In the genomic region with DNA sequence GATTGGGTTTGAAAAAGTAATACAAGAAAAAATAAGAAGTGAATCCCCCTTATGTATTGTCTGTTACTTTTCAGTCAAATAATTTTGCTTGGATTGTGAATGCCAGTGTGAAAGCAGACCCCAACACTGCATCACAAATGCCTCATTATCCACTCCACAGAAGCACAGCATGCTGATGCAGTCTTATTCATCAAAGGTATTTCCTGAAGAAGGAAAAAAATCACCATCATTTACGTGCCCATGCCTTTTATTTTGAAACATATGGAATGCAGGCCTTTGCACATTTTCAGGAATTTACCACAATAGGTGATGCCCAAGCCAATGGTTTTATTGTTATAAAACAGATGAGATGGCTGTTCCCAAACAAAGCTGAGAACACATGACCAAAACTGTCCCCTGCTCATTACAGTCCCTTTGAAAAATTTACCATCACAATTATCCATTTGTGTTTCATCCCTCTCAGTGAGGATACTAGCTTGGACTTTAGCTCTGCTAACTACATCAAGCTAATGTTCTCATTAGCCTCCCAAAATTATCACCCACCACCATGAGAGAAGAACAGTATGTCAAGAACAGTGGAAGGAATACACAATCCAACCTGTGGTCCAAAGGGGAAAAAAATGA, we compare ENCODE assay signal across 17 cellular contexts.
DNase-seq lines count a peak whose midpoint lies in the region; FAIRE-seq and TF ChIP-seq lines count a peak whose summit lies in the region.
"Had no signal": no experiment of that assay in that cellular context is flagged by ENCODE, and none has a peak within 500 bp of the region (broad histone marks: within the 10 kb centered on the region; RNA-seq: fewer than 3 reads in every experiment).

No MANE protein-coding gene starts in this region.

- H3K23ac ChIP-seq in H9 (ENCODE audit: insufficient read length, low read depth, low read length), result no peak overlapping the region
- no peak overlapping the region for H3K23ac ChIP-seq in H1 (ENCODE audit: insufficient read length)

- peak; percentile 31 for DNase-seq in H9
- no peak for DNase-seq in H1 (ENCODE audit: low read depth in 1 of 2, low spot score in 2 of 2)
- DNase-seq in neural progenitor cell (ENCODE audit: low spot score), result peak; percentile 36
- DNase-seq in DMS153 treated with DMSO at 0.1 percent for 48 hours (lab: John Stamatoyannopoulos, UW; ENCODE audit: unreplicated experiment), result no peak
- no peak for DNase-seq in COLO829 (ENCODE audit: low spot score)
- no peak for DNase-seq in sigmoid colon
- DNase-seq: 8988T; C1 segment of cervical spinal cord; CD4-positive, alpha-beta memory T cell; COR-L47; DMS153; GF-D8; H7 had no signal

- H2BK5ac ChIP-seq in H9 (ENCODE audit: insufficient read length, low read length), result no peak overlapping the region
- H2BK5ac ChIP-seq in H1 (ENCODE audit: low read depth, low read length), result no peak overlapping the region; the same call in 1 of the 2 replicates

- FAIRE-seq in H1 (lab: Jason Lieb, UNC), result peak; percentile 7
- FAIRE-seq: D721Med, HepG2 had no signal

- H2BK12ac ChIP-seq in H9 (ENCODE audit: insufficient read length, low read depth, low read length), result no peak overlapping the region
- no peak overlapping the region for H2BK12ac ChIP-seq in H1 (ENCODE audit: low read depth, low read length)

- no peak for TF ChIP-seq CTCF in H9 (conservative IDR thresholded peaks at IDR 0.05)
- no peak for TF ChIP-seq CTCF in H1 (IDR thresholded peaks at IDR 0.05; ENCODE audit: control extremely low read depth in 1 of 3, insufficient read depth in 1 of 3, low read depth in 1 of 3, low read length in 3 of 3)
- TF ChIP-seq CTCF in neural progenitor cell (IDR thresholded peaks at IDR 0.05), result no peak
- no peak for TF ChIP-seq CTCF in sigmoid colon (IDR thresholded peaks at IDR 0.05)

- H3K4me1 Mint-ChIP-seq in H9 (peaks cover 25 to 27% of the 10 kb centered on the region in 2 experiments), neural progenitor cell (peaks cover 17% of the 10 kb centered on the region)
- H3K4me1 Mint-ChIP-seq: B cell; CD4-positive, alpha-beta memory T cell had no signal

- H2AFZ ChIP-seq in H9 (ENCODE audit: low read length), result no peak overlapping the region
- no peak overlapping the region for H2AFZ ChIP-seq in H1 (ENCODE audit: low read length)
- H2AFZ ChIP-seq in neural progenitor cell (replicated peaks), result peak overlapping the region; percentile 38

- H3K9me3 Mint-ChIP-seq in H9 (peaks cover 31 to 34% of the 10 kb centered on the region in 2 experiments), neural progenitor cell (peaks cover 18% of the 10 kb centered on the region)

- H3K4me1 ChIP-seq in H9 (ENCODE audit: insufficient read depth, low read length) (no peaks in the 10 kb centered on the region; the same call in 1 of the 2 replicates), H1 (replicated peaks in 1 of 4; ENCODE audit: control insufficient read depth in 3 of 4, insufficient read depth in 4 of 4, low read length in 3 of 4) (peaks cover 0 to 12% (median 4%) of the 10 kb centered on the region in 4 experiments; a peak in 3 of 7 replicates), iPS-20b (ENCODE audit: insufficient read depth, low read length) (peaks cover 15% of the 10 kb centered on the region; the same call in 1 of the 2 replicates), neural progenitor cell (peaks cover 19% of the 10 kb centered on the region), sigmoid colon (no peaks in the 10 kb centered on the region)

- H3K4me2 ChIP-seq in H9 (ENCODE audit: insufficient read depth, insufficient read length, low read length), result no peak overlapping the region
- H3K4me2 ChIP-seq in H1 (ENCODE audit: insufficient read depth in 1 of 2, low read depth in 2 of 2, low read length in 2 of 2), result peak overlapping the region; percentile 29 to 50; a peak in 2 of 4 replicates
- H3K4me2 ChIP-seq in neural progenitor cell, result peak overlapping the region; percentile 53

- H2BK15ac ChIP-seq in H9 (ENCODE audit: low read depth, low read length) (no peak overlapping the region), H1 (ENCODE audit: low read length) (no peak overlapping the region)

- WGBS in H9 (ENCODE audit: extremely low coverage, insufficient read length, low lambda C conversion rate), result no CpG with 5 or more reads among the region's 1 CpG
- 25% methylated on average over 1 of the region's 1 CpG; no CpG with 5 or more reads in 1 of the 2 experiments for WGBS in H1 (ENCODE audit: extremely low coverage in 1 of 2, insufficient coverage in 1 of 2, insufficient read length in 1 of 2, insufficient replicate concordance in 2 of 2, low coverage in 1 of 2, low lambda C conversion rate in 2 of 2, missing lambda C conversion rate in 1 of 2), 2 experiments
- WGBS in sigmoid colon, 2 donors, result 45 to 63% methylated on average over 1 of the region's 1 CpG

- no peak for TF ChIP-seq POLR2A in H1 (IDR thresholded peaks at IDR 0.05; ENCODE audit: control extremely low read depth in 1 of 2, low read depth in 2 of 2, low read length in 2 of 2)
- no peak for TF ChIP-seq POLR2A in sigmoid colon (IDR thresholded peaks at IDR 0.05)

- peaks cover 0 to 5% (median 0%) of the 10 kb centered on the region in 4 experiments; a peak in 2 of 8 replicates for H3K36me3 ChIP-seq in H1 (ENCODE audit: control insufficient read depth in 2 of 4, insufficient read depth in 4 of 4, low read length in 3 of 4)
- H3K36me3 ChIP-seq in iPS-20b (ENCODE audit: insufficient read depth, low read depth, low read length), result no peaks in the 10 kb centered on the region
- H3K36me3 ChIP-seq in neural progenitor cell, result no peaks in the 10 kb centered on the region
- no peaks in the 10 kb centered on the region for H3K36me3 ChIP-seq in sigmoid colon

- no peak for TF ChIP-seq RAD21 in H1 (IDR thresholded peaks at IDR 0.05 in 1 of 2, conservative IDR thresholded peaks at IDR 0.05 in 1 of 2; ENCODE audit: low read depth in 2 of 2, low read length in 2 of 2)

- no peak overlapping the region for H3T11ph ChIP-seq in H9 (ENCODE audit: low read length)

- H4K91ac ChIP-seq in H9 (ENCODE audit: insufficient read length, low read depth, low read length) (no peak overlapping the region), H1 (replicated peaks; ENCODE audit: insufficient read length, low read length) (no peak overlapping the region)

- peaks cover 2% of the 10 kb centered on the region; the same call in 1 of the 2 replicates for H3K27me3 Mint-ChIP-seq in H9 (ENCODE audit: low read depth)
- H3K27me3 Mint-ChIP-seq in neural progenitor cell (ENCODE audit: insufficient read depth, low read depth), result peaks cover 4% of the 10 kb centered on the region
- H3K27me3 Mint-ChIP-seq: B cell; CD4-positive, alpha-beta memory T cell had no signal

- H3K79me1 ChIP-seq in H9 (ENCODE audit: insufficient read depth, low read depth, low read length, poor library complexity, severe bottlenecking) (no peaks in the 10 kb centered on the region), H1 (ENCODE audit: low read depth, low read length) (no peaks in the 10 kb centered on the region)

- intact Hi-C loops in sigmoid colon (cut with DNase I), result no loop called here

- H3K9me3 ChIP-seq in H9 (ENCODE audit: control insufficient read depth, low read depth, low read length) (peaks cover 14% of the 10 kb centered on the region), H1 (ENCODE audit: insufficient read depth in 2 of 2, low read depth in 1 of 2, low read length in 1 of 2) (peaks cover 17 to 24% of the 10 kb centered on the region in 2 experiments), iPS-20b (ENCODE audit: insufficient read depth, low read depth, low read length) (peaks cover 35% of the 10 kb centered on the region), neural progenitor cell (ENCODE audit: low read depth) (no peaks in the 10 kb centered on the region), sigmoid colon (peaks cover 0 to 4% (median 0%) of the 10 kb centered on the region in 4 donors)

- no peaks in the 10 kb centered on the region for H3K27me3 ChIP-seq in H9 (ENCODE audit: insufficient read depth, low read length)
- no peaks in the 10 kb centered on the region for H3K27me3 ChIP-seq in H1 (replicated peaks in 1 of 4; ENCODE audit: control insufficient read depth in 3 of 4, extremely low read depth in 1 of 4, insufficient read depth in 3 of 4, low read length in 3 of 4)
- no peaks in the 10 kb centered on the region for H3K27me3 ChIP-seq in iPS-20b (ENCODE audit: insufficient read depth, low read length)
- H3K27me3 ChIP-seq in neural progenitor cell, result no peaks in the 10 kb centered on the region
- no peaks in the 10 kb centered on the region for H3K27me3 ChIP-seq in sigmoid colon

- H2BK20ac ChIP-seq in H9 (ENCODE audit: low read depth, low read length, poor library complexity, severe bottlenecking) (no peak overlapping the region), H1 (ENCODE audit: low read length) (no peak overlapping the region)

- CTCF ChIA-PET in H1 (lab: Charles Lee; ENCODE audit: partially characterized antibody), result interaction anchor here (0.5 to 0.9 kb wide), 2 partner anchors 27 to 103 kb away, joined by 3 read pairs; no protein-coding TSS in a partner anchor

- POLR2A ChIA-PET in H1 (lab: Charles Lee; ENCODE audit: partially characterized antibody), result interaction anchor here (1.3 kb wide), 1 partner anchor 9 kb away, joined by 3 read pairs; no protein-coding TSS in a partner anchor

- H4K5ac ChIP-seq in H9 (ENCODE audit: insufficient read length, low read depth, low read length) (no peak overlapping the region), H1 (ENCODE audit: insufficient read length, low read depth, low read length) (peak overlapping the region; percentile 29)

- H4K20me1 ChIP-seq in H9 (ENCODE audit: control insufficient read depth, insufficient read depth, insufficient read length) (no peaks in the 10 kb centered on the region), H1 (replicated peaks in 1 of 2; ENCODE audit: control insufficient read depth in 1 of 2, insufficient read depth in 2 of 2, low read length in 2 of 2) (no peaks in the 10 kb centered on the region), neural progenitor cell (ENCODE audit: low read depth) (no peaks in the 10 kb centered on the region)

- H3K4me3 ChIP-seq in H1 (ENCODE audit: extremely low read depth in 1 of 4, insufficient read depth in 2 of 4, low read depth in 3 of 4, low read length in 4 of 4) (no peak overlapping the region; a peak in 1 of 8 replicates), iPS-20b (ENCODE audit: low read length) (peak overlapping the region; percentile 32; the same call in 1 of the 2 replicates), neural progenitor cell (no peak overlapping the region), sigmoid colon (no peak overlapping the region)

- H3K27ac ChIP-seq in H9 (ENCODE audit: insufficient read length, low read depth, low read length), result no peak overlapping the region
- no peak overlapping the region for H3K27ac ChIP-seq in H1 (ENCODE audit: low read depth, low read length)
- H3K27ac ChIP-seq in iPS-20b (ENCODE audit: low read length), result no peak overlapping the region
- H3K27ac ChIP-seq in neural progenitor cell, result peak overlapping the region; percentile 75
- no peak overlapping the region for H3K27ac ChIP-seq in sigmoid colon

- H3K4ac ChIP-seq in H9 (ENCODE audit: low read depth, low read length) (no peak overlapping the region), H1 (replicated peaks; ENCODE audit: insufficient read length, low read depth, low read length) (no peak overlapping the region)

- no peak overlapping the region for H3K56ac ChIP-seq in H9 (ENCODE audit: insufficient read length, low read depth, low read length)
- no peak overlapping the region for H3K56ac ChIP-seq in H1 (replicated peaks; ENCODE audit: insufficient read length, low read depth, low read length)

- H2BK120ac ChIP-seq in H9 (ENCODE audit: low read depth, low read length, poor library complexity, severe bottlenecking), result no peak overlapping the region
- H2BK120ac ChIP-seq in H1 (replicated peaks; ENCODE audit: low read depth, low read length), result peak overlapping the region; percentile 82

- no peak for TF ChIP-seq EP300 in H1 (IDR thresholded peaks at IDR 0.05; ENCODE audit: borderline replicate concordance in 1 of 2, low read depth in 2 of 2, low read length in 2 of 2)
- TF ChIP-seq EP300 in sigmoid colon (IDR thresholded peaks at IDR 0.05), result no peak

- no peaks in the 10 kb centered on the region for H3K23me2 ChIP-seq in H9 (ENCODE audit: insufficient read length, low read depth, low read length, poor library complexity, severe bottlenecking)
- H3K23me2 ChIP-seq in H1 (ENCODE audit: low read depth, low read length), result no peaks in the 10 kb centered on the region

- H3K4me3 Mint-ChIP-seq in H9 (no peak overlapping the region; a peak in 1 of 5 replicates), neural progenitor cell (no peak overlapping the region)
- H3K4me3 Mint-ChIP-seq: B cell; CD4-positive, alpha-beta memory T cell had no signal

- H3F3A ChIP-seq in neural progenitor cell (ENCODE audit: low read depth), result no peaks in the 10 kb centered on the region

- H3K27ac Mint-ChIP-seq in H9 (peak overlapping the region; percentile 71 to 95 (median 92); a peak in 4 of 7 replicates), neural progenitor cell (peak overlapping the region; percentile 86)
- H3K27ac Mint-ChIP-seq: B cell; CD4-positive, alpha-beta memory T cell had no signal

- H4K8ac ChIP-seq in H9 (replicated peaks; ENCODE audit: insufficient read length, low read depth, low read length), result no peak overlapping the region
- no peak overlapping the region for H4K8ac ChIP-seq in H1 (ENCODE audit: extremely low read depth, insufficient read depth, low read length)

- H3K14ac ChIP-seq in H9 (ENCODE audit: insufficient read depth, low read length), result no peak overlapping the region
- H3K14ac ChIP-seq in H1 (ENCODE audit: insufficient read length), result no peak overlapping the region

- H3K36me3 Mint-ChIP-seq in H9 (ENCODE audit: insufficient read depth in 1 of 3, low read depth in 3 of 3) (peaks cover 18 to 31% (median 27%) of the 10 kb centered on the region in 3 experiments), neural progenitor cell (peaks cover 2% of the 10 kb centered on the region)
- H3K36me3 Mint-ChIP-seq: CD4-positive, alpha-beta memory T cell had no signal

- H2AK5ac ChIP-seq in H9 (ENCODE audit: insufficient read length, low read length) (no peak overlapping the region), H1 (ENCODE audit: low read depth, low read length) (no peak overlapping the region)

- no peaks in the 10 kb centered on the region for H3K79me2 ChIP-seq in H9 (ENCODE audit: insufficient read depth, low read length)
- no peaks in the 10 kb centered on the region for H3K79me2 ChIP-seq in H1 (ENCODE audit: control insufficient read depth in 1 of 2, insufficient read depth in 2 of 2, low read length in 2 of 2)
- H3K79me2 ChIP-seq in neural progenitor cell (ENCODE audit: low read depth), result no peaks in the 10 kb centered on the region

- H3K9ac ChIP-seq in H9 (ENCODE audit: extremely low read depth, insufficient read length, low read length) (no peak overlapping the region), H1 (replicated peaks in 1 of 4; ENCODE audit: extremely low read depth in 1 of 4, low read depth in 3 of 4, low read length in 3 of 4) (no peak overlapping the region), iPS-20b (ENCODE audit: low read depth, low read length) (no peak overlapping the region), neural progenitor cell (no peak overlapping the region)

- H3K18ac ChIP-seq in H9 (ENCODE audit: insufficient read length, low read depth, low read length) (no peak overlapping the region), H1 (ENCODE audit: extremely low read depth, low read length) (no peak overlapping the region; the same call in 1 of the 2 replicates)

Comparison
In these comparisons a context has a peak if more than half of its experiments do, and no peak if none do; other contexts are left out.
1. DNase-seq: peak in H9 (single experiment) and neural progenitor cell (single experiment); none in H1 (0 of 2), DMS153 treated with DMSO at 0.1 percent for 48 hours (single experiment), COLO829 (single experiment) and sigmoid colon (single experiment).